ENCODE assay signal across 8 cellular contexts in the genomic region with DNA sequence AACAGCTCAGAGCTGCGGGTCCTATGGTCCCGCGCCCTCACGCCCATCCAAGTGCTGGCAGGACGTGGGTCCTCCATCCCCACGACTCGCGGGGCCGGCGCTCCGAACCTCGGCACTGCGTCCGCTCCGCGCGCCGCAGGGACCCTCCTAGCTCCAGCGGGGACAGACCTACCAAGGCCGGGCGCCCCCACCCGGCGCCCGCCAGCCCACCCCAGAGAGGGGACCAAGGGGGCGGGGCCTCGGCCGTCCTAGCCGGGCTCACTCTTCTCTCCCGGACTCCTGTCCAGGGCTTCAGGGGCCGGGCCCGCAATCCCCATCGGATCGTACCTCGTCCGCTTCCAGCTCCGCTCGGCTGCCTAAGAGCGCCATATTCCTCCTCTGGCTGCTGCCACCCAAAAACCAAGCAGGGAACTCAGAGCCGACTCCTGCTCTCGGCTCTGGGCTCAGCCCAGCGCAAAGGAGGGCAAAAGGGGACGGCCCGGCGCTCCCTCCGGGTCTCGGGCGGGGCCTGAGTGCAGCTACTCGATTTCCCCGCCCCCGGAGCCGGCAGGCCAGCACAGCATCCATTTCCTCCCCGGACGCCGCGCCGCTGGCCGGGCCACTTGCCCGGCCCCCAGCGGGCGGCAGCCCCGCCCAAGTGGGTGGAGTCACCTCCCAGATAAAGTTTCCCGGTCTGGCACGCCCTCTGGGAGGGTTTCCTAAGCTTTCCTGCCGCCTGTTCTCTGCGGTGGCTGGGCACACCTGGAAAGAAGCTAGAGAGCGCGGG.
DNase-seq lines count a peak whose midpoint lies in the region; ATAC-seq and FAIRE-seq lines count a peak whose summit lies in the region.

TTC39B (minus strand) TSS at position 460 of the 766 bp plus-strand sequence; CDS start at position 369, 91 bp downstream.

- DNase-seq in AG08395 (ENCODE audit: low spot score) = peak; percentile 95
- DNase-seq in NCI-H2196 treated with DMSO at 0.1 percent for 48 hours (lab: John Stamatoyannopoulos, UW; ENCODE audit: unreplicated experiment) = peak; percentile 100
- DNase-seq in activated CD4-positive, CD25-positive, alpha-beta regulatory T cell treated with anti-CD3 and anti-CD28 coated beads, Interleukin-2, amount 50 U/mL, for 72 hours = peak; percentile 88
- peak; percentile 96 for DNase-seq in kidney tubule cell (ENCODE audit: low spot score)
- DNase-seq in stimulated activated CD4-positive, alpha-beta T cell treated with anti-CD3 and anti-CD28 coated beads, Interleukin-15, amount 100 ng/mL, for 48 hours (ENCODE audit: low read depth in 2 of 2) = peak; percentile 46 to 76

- ATAC-seq in GM18907 (IDR thresholded peaks at IDR 0.05; ENCODE audit: unreplicated experiment) (peak; percentile 97), HG03135 (IDR thresholded peaks at IDR 0.05; ENCODE audit: unreplicated experiment) (peak; percentile 90)

- FAIRE-seq in colon (lab: Jason Lieb, UNC) = peak; percentile 31

Comparison
In these comparisons a context has a peak if more than half of its experiments do, and no peak if none do; other contexts are left out.
1. Peak in every context shown above with its lines: DNase-seq and ATAC-seq.